1 cellular context compared by ENCODE assay signal in the genomic region with DNA sequence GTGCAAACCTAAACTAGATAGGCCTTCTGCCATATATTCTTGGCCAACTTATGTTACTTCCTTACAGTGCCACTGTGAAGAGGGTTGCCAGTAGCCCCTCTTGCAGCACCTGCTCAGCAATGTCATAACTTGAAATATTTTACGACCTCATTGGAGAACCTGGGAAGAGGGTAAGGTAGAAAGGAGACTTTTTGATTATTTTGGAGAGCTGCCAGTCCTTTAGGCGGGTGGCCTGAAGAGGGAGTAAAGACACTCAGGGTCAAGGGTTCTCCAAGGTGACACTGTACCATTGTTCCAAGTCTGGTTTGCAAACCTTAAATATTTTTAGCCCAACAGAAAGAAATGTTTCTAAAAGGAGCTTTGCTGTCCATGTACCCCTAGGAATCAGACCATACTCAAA.
TF ChIP-seq lines count a peak whose summit lies in the region.

No MANE protein-coding gene starts in this region.

TF ChIP-seq in GM12878, 131 proteins besides CTCF, POLR2A, EP300 and RAD21 (continued from another document):
- no peak for TF ChIP-seq MYC (IDR thresholded peaks at IDR 0.05; ENCODE audit: insufficient read depth, insufficient read length, insufficient replicate concordance, low read length, severe bottlenecking)
- TF ChIP-seq, protein P1, sequence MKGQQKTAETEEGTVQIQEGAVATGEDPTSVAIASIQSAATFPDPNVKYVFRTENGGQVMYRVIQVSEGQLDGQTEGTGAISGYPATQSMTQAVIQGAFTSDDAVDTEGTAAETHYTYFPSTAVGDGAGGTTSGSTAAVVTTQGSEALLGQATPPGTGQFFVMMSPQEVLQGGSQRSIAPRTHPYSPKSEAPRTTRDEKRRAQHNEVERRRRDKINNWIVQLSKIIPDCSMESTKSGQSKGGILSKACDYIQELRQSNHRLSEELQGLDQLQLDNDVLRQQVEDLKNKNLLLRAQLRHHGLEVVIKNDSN (IDR thresholded peaks at IDR 0.05; ENCODE audit: borderline replicate concordance, extremely low read length, insufficient read depth, low read depth, low read length), result no peak
- TF ChIP-seq KAT2A (conservative IDR thresholded peaks at IDR 0.05; ENCODE audit: control insufficient read depth, low read depth, low read length), result no peak
- TF ChIP-seq KDM1A (IDR thresholded peaks at IDR 0.05; ENCODE audit: borderline replicate concordance), result no peak
- TF ChIP-seq TBL1XR1 (IDR thresholded peaks at IDR 0.05; ENCODE audit: low read depth, low read length), result no peak
- no peak for TF ChIP-seq FOXK2 (IDR thresholded peaks at IDR 0.05)
- no peak for TF ChIP-seq ZBED1 (IDR thresholded peaks at IDR 0.05; ENCODE audit: borderline replicate concordance)
- no peak for TF ChIP-seq SP1 (IDR thresholded peaks at IDR 0.05; ENCODE audit: low read depth, low read length)
- no peak for TF ChIP-seq PAX5 (IDR thresholded peaks at IDR 0.05; ENCODE audit: borderline replicate concordance, low read depth, low read length)
- no peak for TF ChIP-seq DPF2 (IDR thresholded peaks at IDR 0.05)
- TF ChIP-seq IRF4 (IDR thresholded peaks at IDR 0.05; ENCODE audit: low read depth, low read length), result no peak
- TF ChIP-seq MTA3 (IDR thresholded peaks at IDR 0.05; ENCODE audit: borderline replicate concordance, low read length), result no peak
- no peak for TF ChIP-seq SIN3A (IDR thresholded peaks at IDR 0.05; ENCODE audit: low read depth, low read length)
- TF ChIP-seq MTA2 (IDR thresholded peaks at IDR 0.05; ENCODE audit: low read depth), result no peak
- no peak for TF ChIP-seq RFX5 (IDR thresholded peaks at IDR 0.05; ENCODE audit: low read depth, low read length)
